9 cellular contexts compared by ENCODE assay signal in genomic region chr5:82885657-82886389, GRCh38.
DNase-seq lines count a peak whose midpoint lies in the region; ATAC-seq, FAIRE-seq and TF ChIP-seq lines count a peak whose summit lies in the region.
"Had no signal": no experiment of that assay in that cellular context is flagged by ENCODE, and none has a peak within 500 bp of the region (broad histone marks: within the 10 kb centered on the region; RNA-seq: fewer than 3 reads in every experiment).

No MANE protein-coding gene starts in this region.

- H3K27ac ChIP-seq in PC-3 (ENCODE audit: low read length) (peak overlapping the region; percentile 72), liver (ENCODE audit: low read depth in 1 of 2, low read length in 2 of 2) (no peak overlapping the region), left ventricle myocardium inferior (replicated peaks) (no peak overlapping the region), esophagus squamous epithelium (no peak overlapping the region)

- DNase-seq in PC-3 = peak; percentile 88
- DNase-seq in left ventricle myocardium inferior = no peak
- DNase-seq in esophagus squamous epithelium (lab: John Stamatoyannopoulos, UW) = no peak
- no peak for DNase-seq in H54 (ENCODE audit: insufficient read length, low spot score)
- no peak for DNase-seq in activated CD4-positive, alpha-beta memory T cell treated with anti-CD3 and anti-CD28 coated beads, Interleukin-2, amount 10 ng/mL, durations not matched to agents 7 days and 5 days
- DNase-seq: SIG-M5 had no signal

- TF ChIP-seq POLR2A in esophagus squamous epithelium (IDR thresholded peaks at IDR 0.05) = no peak
- TF ChIP-seq POLR2A in H54 (IDR thresholded peaks at IDR 0.05; ENCODE audit: low read depth, low read length) = no peak

- no peak overlapping the region for H2AFZ ChIP-seq in PC-3 (ENCODE audit: low read length)

- no peaks in the 10 kb centered on the region for H3F3A ChIP-seq in PC-3 (ENCODE audit: low read length, unreplicated experiment)

- H3K27me3 ChIP-seq in PC-3 (ENCODE audit: low read length) = no peaks in the 10 kb centered on the region
- H3K27me3 ChIP-seq in liver (ENCODE audit: control insufficient read depth in 4 of 4, insufficient read depth in 4 of 4, low read length in 3 of 4) = no peaks in the 10 kb centered on the region
- no peaks in the 10 kb centered on the region for H3K27me3 ChIP-seq in left ventricle myocardium inferior (ENCODE audit: low read depth)
- no peaks in the 10 kb centered on the region for H3K27me3 ChIP-seq in esophagus squamous epithelium

- H3K9ac ChIP-seq in PC-3 (ENCODE audit: low read length) (peak overlapping the region; percentile 26; the same call in 1 of the 2 replicates), liver (ENCODE audit: low read depth in 1 of 2, low read length in 2 of 2) (no peak overlapping the region)

- H3K4me3 ChIP-seq in PC-3 (ENCODE audit: low read length) (no peak overlapping the region), liver (ENCODE audit: low read depth in 1 of 3, low read length in 3 of 3) (peak overlapping the region in 2 of 3 donors; percentile 31 to 32), left ventricle myocardium inferior (no peak overlapping the region), esophagus squamous epithelium (no peak overlapping the region)

- no peaks in the 10 kb centered on the region for H3K79me2 ChIP-seq in PC-3 (ENCODE audit: low read length)

- H3K9me3 Mint-ChIP-seq in activated CD4-positive, alpha-beta memory T cell treated with anti-CD3 and anti-CD28 coated beads, Interleukin-2, amount 10 ng/mL, durations not matched to agents 7 days and 5 days = no peaks in the 10 kb centered on the region

- BruUV-seq in PC-3 (replicated peaks; lab: Mats Ljungman, UMichigan) = no TSS peak

- peaks cover 30% of the 10 kb centered on the region for H3K4me1 ChIP-seq in PC-3 (ENCODE audit: insufficient read depth, low read length)
- peaks cover 0 to 10% (median 0%) of the 10 kb centered on the region in 4 donors for H3K4me1 ChIP-seq in liver (ENCODE audit: control insufficient read depth in 4 of 4, insufficient read depth in 4 of 4, low read length in 3 of 4)
- H3K4me1 ChIP-seq in left ventricle myocardium inferior = peaks cover 6% of the 10 kb centered on the region
- H3K4me1 ChIP-seq in esophagus squamous epithelium = no peaks in the 10 kb centered on the region

- WGBS in liver = 43% methylated on average over 3 of the region's 3 CpGs
- WGBS in esophagus squamous epithelium, 2 donors = 48 to 56% methylated on average over 3 of the region's 3 CpGs

- peaks cover 2% of the 10 kb centered on the region for H3K27me3 Mint-ChIP-seq in activated CD4-positive, alpha-beta memory T cell treated with anti-CD3 and anti-CD28 coated beads, Interleukin-2, amount 10 ng/mL, durations not matched to agents 7 days and 5 days

- no peaks in the 10 kb centered on the region for H3K36me3 ChIP-seq in PC-3 (ENCODE audit: low read depth, low read length)
- H3K36me3 ChIP-seq in liver (ENCODE audit: control insufficient read depth in 4 of 4, insufficient read depth in 3 of 4, low read depth in 1 of 4, low read length in 3 of 4) = no peaks in the 10 kb centered on the region
- no peaks in the 10 kb centered on the region for H3K36me3 ChIP-seq in left ventricle myocardium inferior
- no peaks in the 10 kb centered on the region for H3K36me3 ChIP-seq in esophagus squamous epithelium

- no peak overlapping the region for H3K27ac Mint-ChIP-seq in activated CD4-positive, alpha-beta memory T cell treated with anti-CD3 and anti-CD28 coated beads, Interleukin-2, amount 10 ng/mL, durations not matched to agents 7 days and 5 days

- TF ChIP-seq CTCF in PC-3 (conservative IDR thresholded peaks at IDR 0.05; ENCODE audit: low read depth, low read length) (peak; percentile 57), liver (IDR thresholded peaks at IDR 0.05; ENCODE audit: low read depth, low read length, missing input control) (no peak), left ventricle myocardium inferior (IDR thresholded peaks at IDR 0.05; ENCODE audit: borderline replicate concordance) (no peak), esophagus squamous epithelium (IDR thresholded peaks at IDR 0.05) (no peak)

- CTCF ChIA-PET in PC-3 (lab: Charles Lee) = no interaction called here
- CTCF ChIA-PET in activated CD4-positive, alpha-beta memory T cell treated with anti-CD3 and anti-CD28 coated beads, Interleukin-2, amount 10 ng/mL, durations not matched to agents 7 days and 5 days (lab: Charles Lee) = no interaction called here

- H3K9me2 ChIP-seq in PC-3 (replicated peaks; ENCODE audit: low read length) = no peaks in the 10 kb centered on the region

- no peak overlapping the region for H3K4me3 Mint-ChIP-seq in activated CD4-positive, alpha-beta memory T cell treated with anti-CD3 and anti-CD28 coated beads, Interleukin-2, amount 10 ng/mL, durations not matched to agents 7 days and 5 days

- POLR2A ChIA-PET in PC-3 (lab: Charles Lee; ENCODE audit: unreplicated experiment) = no interaction called here
- POLR2A ChIA-PET in activated CD4-positive, alpha-beta memory T cell treated with anti-CD3 and anti-CD28 coated beads, Interleukin-2, amount 10 ng/mL, durations not matched to agents 7 days and 5 days (lab: Charles Lee) = no interaction called here

- H3K9me3 ChIP-seq in PC-3 (ENCODE audit: low read length) = no peaks in the 10 kb centered on the region
- H3K9me3 ChIP-seq in liver (ENCODE audit: control insufficient read depth in 4 of 4, low read length in 3 of 4) = peaks cover 0 to 2% (median under 1%) of the 10 kb centered on the region in 4 donors
- peaks cover 5% of the 10 kb centered on the region for H3K9me3 ChIP-seq in left ventricle myocardium inferior (replicated peaks)
- H3K9me3 ChIP-seq in esophagus squamous epithelium = no peaks in the 10 kb centered on the region

- ATAC-seq in GM18858 (IDR thresholded peaks at IDR 0.05; ENCODE audit: unreplicated experiment) (peak; percentile 41), HG02759 (IDR thresholded peaks at IDR 0.05; ENCODE audit: unreplicated experiment) (peak; percentile 67), PC-3 (peak; percentile 91)

- peak in 1 of 2 donors; percentile 46 for TF ChIP-seq RAD21 in liver (IDR thresholded peaks at IDR 0.05)

- peak overlapping the region; percentile 45 for H3K4me2 ChIP-seq in PC-3 (ENCODE audit: low read length)

- no peak for FAIRE-seq in H54 (lab: Jason Lieb, UNC)

- no peaks in the 10 kb centered on the region for H4K20me1 ChIP-seq in PC-3 (ENCODE audit: low read length)

- intact Hi-C loops in PC-3 (cut with micrococcal nuclease) = loop anchor here (1.0 to 5.0 kb wide), 4 partner anchors 186 to 546 kb away; no protein-coding TSS in a partner anchor
- intact Hi-C loops in left ventricle myocardium inferior (cut with micrococcal nuclease) = no loop called here
- intact Hi-C loops in esophagus squamous epithelium (cut with DNase I) = no loop called here

- no peaks in the 10 kb centered on the region for H3K36me3 Mint-ChIP-seq in activated CD4-positive, alpha-beta memory T cell treated with anti-CD3 and anti-CD28 coated beads, Interleukin-2, amount 10 ng/mL, durations not matched to agents 7 days and 5 days (ENCODE audit: low read depth)

- H3K4me1 Mint-ChIP-seq in activated CD4-positive, alpha-beta memory T cell treated with anti-CD3 and anti-CD28 coated beads, Interleukin-2, amount 10 ng/mL, durations not matched to agents 7 days and 5 days = peaks cover 15% of the 10 kb centered on the region

TF ChIP-seq in liver, 16 proteins besides CTCF, POLR2A, EP300 and RAD21:
- TF ChIP-seq YY1 (IDR thresholded peaks at IDR 0.05) = peak; percentile 15
- TF ChIP-seq HNF4A (conservative IDR thresholded peaks at IDR 0.05) = no peak

Comparison
In these comparisons a context has a peak if more than half of its experiments do, and no peak if none do; other contexts are left out.
1. ATAC-seq: peak in every context shown above with its lines; median percentile 91 in PC-3; 67 in HG02759; 41 in GM18858.
2. H3K4me3 ChIP-seq: peak in liver (2 of 3); none in PC-3 (single experiment), left ventricle myocardium inferior (single experiment) and esophagus squamous epithelium (0 of 4).